In genomic region chr17:67629963-67630320, GRCh38 we compare ENCODE assay signal across 2 cellular contexts.
TF ChIP-seq lines count a peak whose summit lies in the region.

No MANE protein-coding gene starts in this region.

TF ChIP-seq in GM12878, 131 proteins besides CTCF, POLR2A, EP300 and RAD21 (continued from another document and continues in another):
- peak; percentile 56; the same call in 1 of the 2 replicates for TF ChIP-seq SMC3 (IDR thresholded peaks at IDR 0.05; ENCODE audit: borderline replicate concordance, low read length)
- TF ChIP-seq, protein P1, sequence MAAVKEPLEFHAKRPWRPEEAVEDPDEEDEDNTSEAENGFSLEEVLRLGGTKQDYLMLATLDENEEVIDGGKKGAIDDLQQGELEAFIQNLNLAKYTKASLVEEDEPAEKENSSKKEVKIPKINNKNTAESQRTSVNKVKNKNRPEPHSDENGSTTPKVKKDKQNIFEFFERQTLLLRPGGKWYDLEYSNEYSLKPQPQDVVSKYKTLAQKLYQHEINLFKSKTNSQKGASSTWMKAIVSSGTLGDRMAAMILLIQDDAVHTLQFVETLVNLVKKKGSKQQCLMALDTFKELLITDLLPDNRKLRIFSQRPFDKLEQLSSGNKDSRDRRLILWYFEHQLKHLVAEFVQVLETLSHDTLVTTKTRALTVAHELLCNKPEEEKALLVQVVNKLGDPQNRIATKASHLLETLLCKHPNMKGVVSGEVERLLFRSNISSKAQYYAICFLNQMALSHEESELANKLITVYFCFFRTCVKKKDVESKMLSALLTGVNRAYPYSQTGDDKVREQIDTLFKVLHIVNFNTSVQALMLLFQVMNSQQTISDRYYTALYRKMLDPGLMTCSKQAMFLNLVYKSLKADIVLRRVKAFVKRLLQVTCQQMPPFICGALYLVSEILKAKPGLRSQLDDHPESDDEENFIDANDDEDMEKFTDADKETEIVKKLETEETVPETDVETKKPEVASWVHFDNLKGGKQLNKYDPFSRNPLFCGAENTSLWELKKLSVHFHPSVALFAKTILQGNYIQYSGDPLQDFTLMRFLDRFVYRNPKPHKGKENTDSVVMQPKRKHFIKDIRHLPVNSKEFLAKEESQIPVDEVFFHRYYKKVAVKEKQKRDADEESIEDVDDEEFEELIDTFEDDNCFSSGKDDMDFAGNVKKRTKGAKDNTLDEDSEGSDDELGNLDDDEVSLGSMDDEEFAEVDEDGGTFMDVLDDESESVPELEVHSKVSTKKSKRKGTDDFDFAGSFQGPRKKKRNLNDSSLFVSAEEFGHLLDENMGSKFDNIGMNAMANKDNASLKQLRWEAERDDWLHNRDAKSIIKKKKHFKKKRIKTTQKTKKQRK (IDR thresholded peaks at IDR 0.05; ENCODE audit: low read depth, low read length), result no peak
- no peak for TF ChIP-seq NFYA (IDR thresholded peaks at IDR 0.05; ENCODE audit: borderline replicate concordance, low read depth, low read length)
- no peak for TF ChIP-seq KAT2A (conservative IDR thresholded peaks at IDR 0.05; ENCODE audit: control insufficient read depth, low read depth, low read length)
- no peak for TF ChIP-seq ZBED1 (IDR thresholded peaks at IDR 0.05; ENCODE audit: borderline replicate concordance)
- no peak for TF ChIP-seq SIX5 (IDR thresholded peaks at IDR 0.05; ENCODE audit: low read depth, low read length, severe bottlenecking)
- no peak for TF ChIP-seq SMAD5 (IDR thresholded peaks at IDR 0.05; ENCODE audit: low read depth)
- no peak for TF ChIP-seq IRF3 (IDR thresholded peaks at IDR 0.05)
- TF ChIP-seq DPF2 (IDR thresholded peaks at IDR 0.05), result no peak
- TF ChIP-seq, protein P2, sequence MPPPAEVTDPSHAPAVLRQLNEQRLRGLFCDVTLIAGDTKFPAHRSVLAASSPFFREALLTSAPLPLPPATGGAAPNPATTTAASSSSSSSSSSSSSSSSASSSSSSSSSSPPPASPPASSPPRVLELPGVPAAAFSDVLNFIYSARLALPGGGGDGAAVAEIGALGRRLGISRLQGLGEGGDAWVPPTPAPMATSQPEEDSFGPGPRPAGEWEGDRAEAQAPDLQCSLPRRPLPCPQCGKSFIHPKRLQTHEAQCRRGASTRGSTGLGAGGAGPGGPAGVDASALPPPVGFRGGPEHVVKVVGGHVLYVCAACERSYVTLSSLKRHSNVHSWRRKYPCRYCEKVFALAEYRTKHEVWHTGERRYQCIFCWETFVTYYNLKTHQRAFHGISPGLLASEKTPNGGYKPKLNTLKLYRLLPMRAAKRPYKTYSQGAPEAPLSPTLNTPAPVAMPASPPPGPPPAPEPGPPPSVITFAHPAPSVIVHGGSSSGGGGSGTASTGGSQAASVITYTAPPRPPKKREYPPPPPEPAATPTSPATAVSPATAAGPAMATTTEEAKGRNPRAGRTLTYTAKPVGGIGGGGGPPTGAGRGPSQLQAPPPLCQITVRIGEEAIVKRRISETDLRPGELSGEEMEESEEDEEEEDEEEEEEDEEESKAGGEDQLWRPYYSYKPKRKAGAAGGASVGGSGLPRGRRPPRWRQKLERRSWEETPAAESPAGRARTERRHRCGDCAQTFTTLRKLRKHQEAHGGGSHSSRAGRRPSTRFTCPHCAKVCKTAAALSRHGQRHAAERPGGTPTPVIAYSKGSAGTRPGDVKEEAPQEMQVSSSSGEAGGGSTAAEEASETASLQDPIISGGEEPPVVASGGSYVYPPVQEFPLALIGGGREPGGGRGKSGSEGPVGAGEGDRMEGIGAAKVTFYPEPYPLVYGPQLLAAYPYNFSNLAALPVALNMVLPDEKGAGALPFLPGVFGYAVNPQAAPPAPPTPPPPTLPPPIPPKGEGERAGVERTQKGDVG (CRISPR knock-in tag; IDR thresholded peaks at IDR 0.05), result no peak
- TF ChIP-seq ZNF384 (IDR thresholded peaks at IDR 0.05; ENCODE audit: borderline replicate concordance, low read depth, low read length), result no peak
- peak; percentile 23; the same call in 1 of the 2 replicates for TF ChIP-seq RUNX3 (IDR thresholded peaks at IDR 0.05; ENCODE audit: low read length)
- TF ChIP-seq E2F8 (IDR thresholded peaks at IDR 0.05; ENCODE audit: low read depth, partially characterized antibody), result no peak
- no peak for TF ChIP-seq ELK1 (IDR thresholded peaks at IDR 0.05; ENCODE audit: low read depth, low read length)
- TF ChIP-seq TCF3 (IDR thresholded peaks at IDR 0.05; ENCODE audit: borderline replicate concordance, insufficient read depth, low read depth, low read length), result no peak

TF ChIP-seq in HepG2, 621 proteins besides CTCF, POLR2A, EP300 and RAD21 (continued from another document):
- TF ChIP-seq PTBP1 (IDR thresholded peaks at IDR 0.05; ENCODE audit: low read depth, low read length, poor library complexity, severe bottlenecking) (no peak), SMC3 (IDR thresholded peaks at IDR 0.05; ENCODE audit: low read length) (peak; percentile 18; the same call in 1 of the 2 replicates)
